Comparison of ENCODE assay signal across 24 cellular contexts in genomic region chr22:35923026-35923425, GRCh38.
DNase-seq lines count a peak whose midpoint lies in the region; ATAC-seq, FAIRE-seq and TF ChIP-seq lines count a peak whose summit lies in the region.
"Had no signal": no experiment of that assay in that cellular context is flagged by ENCODE, and none has a peak within 500 bp of the region (broad histone marks: within the 10 kb centered on the region; RNA-seq: fewer than 3 reads in every experiment).

No MANE protein-coding gene starts in this region.

- H3K27me3 ChIP-seq in GM23338 (ENCODE audit: insufficient read depth) (no peaks in the 10 kb centered on the region), HepG2 (ENCODE audit: control insufficient read depth in 1 of 2, insufficient read depth in 2 of 2, low read length in 2 of 2) (no peaks in the 10 kb centered on the region), small intestine (ENCODE audit: control insufficient read depth in 2 of 2, insufficient read depth in 2 of 2, low read length in 2 of 2) (no peaks in the 10 kb centered on the region), adrenal gland (no peaks in the 10 kb centered on the region)
- H3K27me3 ChIP-seq: brain microvascular endothelial cell, colonic mucosa, gastroesophageal sphincter had no signal

- POLR2A ChIA-PET in WTC11 (lab: Charles Lee) = no interaction called here
- POLR2A ChIA-PET in HepG2 (lab: Yijun Ruan, JAX) = interaction anchor here (1.1 to 1.3 kb wide), 2 partner anchors 142 to 275 kb away, joined by 3 to 7 read pairs; partner anchors contain the start of gene APOL6

- in situ Hi-C loops in HepG2 (cut with HindIII; ENCODE audit: extremely low pct_ligation_motif_present, low pct_unique_long_range_greater_than_20kb) = no loop called here

- H3K36me3 Mint-ChIP-seq in GM23338 (ENCODE audit: low read depth) (no peaks in the 10 kb centered on the region), WTC11 (no peaks in the 10 kb centered on the region)

- DNase-seq in GM23338 (ENCODE audit: low spot score) (no peak), WTC11 (ENCODE audit: low spot score) (no peak), HepG2 (ENCODE audit: low spot score) (no peak), small intestine (peak; percentile 66), adrenal gland (no peak)
- DNase-seq in activated naive CD4-positive, alpha-beta T cell (lab: John Stamatoyannopoulos, UW) = no peak
- DNase-seq: activated B cell treated with CpG ODN at 0.5 μM for 24 hours; activated CD4-positive, alpha-beta memory T cell treated with anti-CD3 and anti-CD28 coated beads, Interleukin-2, amount 10 ng/mL, durations not matched to agents 7 days and 5 days; activated effector memory CD4-positive, alpha-beta T cell treated with Interleukin-2 at 50 U/mL for 16 hours; C1 segment of cervical spinal cord; colonic mucosa; effector memory CD8-positive, alpha-beta T cell; hypothalamus; left ventricle myocardium superior; NCI-H1105 treated with DMSO at 0.1 percent for 48 hours; NCI-H2029 treated with DMSO at 0.1 percent for 48 hours; OCI-M1; SHP77 had no signal

- H3K27ac Mint-ChIP-seq in GM23338 (peak overlapping the region; percentile 76), WTC11 (peak overlapping the region; percentile 37; the same call in 1 of the 2 replicates)
- H3K27ac Mint-ChIP-seq: activated B cell treated with CpG ODN at 0.5 μM for 24 hours; activated CD4-positive, alpha-beta memory T cell treated with anti-CD3 and anti-CD28 coated beads, Interleukin-2, amount 10 ng/mL, durations not matched to agents 7 days and 5 days had no signal

- H3K9me3 ChIP-seq in HepG2 (ENCODE audit: low read length) (no peaks in the 10 kb centered on the region), small intestine (ENCODE audit: control insufficient read depth, low read depth) (no peaks in the 10 kb centered on the region), adrenal gland (replicated peaks in 1 of 3) (no peaks in the 10 kb centered on the region)
- H3K9me3 ChIP-seq: colonic mucosa, gastroesophageal sphincter, prostate gland had no signal

- H3K4me2 ChIP-seq in GM23338 (no peak overlapping the region), HepG2 (ENCODE audit: low read depth, low read length) (peak overlapping the region; percentile 48)

- H3K27me3 Mint-ChIP-seq in GM23338 (ENCODE audit: insufficient read depth, low read depth, poor library complexity) (no peaks in the 10 kb centered on the region), WTC11 (ENCODE audit: low read depth) (no peaks in the 10 kb centered on the region)

- no peak for TF ChIP-seq EP300 in HepG2 (IDR thresholded peaks at IDR 0.05; ENCODE audit: low read depth in 2 of 2, low read length in 2 of 2)
- no peak for TF ChIP-seq EP300 in HepG2 (CRISPR knock-in tag; IDR thresholded peaks at IDR 0.05; ENCODE audit: borderline replicate concordance)

- no TSS peak for BruUV-seq in HepG2 (replicated peaks; lab: Mats Ljungman, UMichigan)

- TF ChIP-seq POLR2A in HepG2 (IDR thresholded peaks at IDR 0.05; ENCODE audit: insufficient read depth in 1 of 2, low read depth in 2 of 2, low read length in 2 of 2) = no peak
- TF ChIP-seq POLR2A in adrenal gland (IDR thresholded peaks at IDR 0.05) = no peak

- H3K4me3 Mint-ChIP-seq in GM23338 = no peak overlapping the region
- H3K4me3 Mint-ChIP-seq in WTC11 = no peak overlapping the region
- H3K4me3 Mint-ChIP-seq: activated B cell treated with CpG ODN at 0.5 μM for 24 hours; activated CD4-positive, alpha-beta memory T cell treated with anti-CD3 and anti-CD28 coated beads, Interleukin-2, amount 10 ng/mL, durations not matched to agents 7 days and 5 days; effector memory CD8-positive, alpha-beta T cell; neural crest cell had no signal

- no peak overlapping the region for H3K9ac ChIP-seq in HepG2 (ENCODE audit: insufficient read depth, low read depth, low read length)

- CTCF ChIA-PET in WTC11 (lab: Charles Lee) (interaction anchor here (1.6 kb wide), 1 partner anchor 143 kb away, joined by 6 read pairs; no protein-coding TSS in a partner anchor), HepG2 (lab: Yijun Ruan, JAX; ENCODE audit: low intra/inter-chr PET ratio, low total read pairs) (interaction anchor here (2.0 kb wide), 1 partner anchor 291 kb away, joined by 6 read pairs; no protein-coding TSS in a partner anchor)

- peaks cover 3% of the 10 kb centered on the region for H3K4me1 ChIP-seq in GM23338 (ENCODE audit: insufficient read depth)
- H3K4me1 ChIP-seq in HepG2 (ENCODE audit: insufficient read depth, low read length) = peaks cover 33% of the 10 kb centered on the region
- peaks cover 0 to 7% of the 10 kb centered on the region in 2 donors for H3K4me1 ChIP-seq in small intestine (ENCODE audit: control insufficient read depth in 2 of 2, insufficient read depth in 1 of 2, low read depth in 1 of 2, low read length in 1 of 2)
- H3K4me1 ChIP-seq in adrenal gland (replicated peaks in 1 of 2) = peaks cover 6 to 19% of the 10 kb centered on the region in 2 donors
- H3K4me1 ChIP-seq: colonic mucosa had no signal

- peaks cover 10% of the 10 kb centered on the region; the same call in 2 of the 3 replicates for H3K4me1 Mint-ChIP-seq in GM23338
- peaks cover 21% of the 10 kb centered on the region for H3K4me1 Mint-ChIP-seq in WTC11
- H3K4me1 Mint-ChIP-seq: activated B cell treated with CpG ODN at 0.5 μM for 24 hours had no signal

- H2AFZ ChIP-seq in GM23338 (no peak overlapping the region), HepG2 (ENCODE audit: low read length) (no peak overlapping the region)

- H3K36me3 ChIP-seq in GM23338 (ENCODE audit: insufficient read depth) = no peaks in the 10 kb centered on the region
- peaks cover 0 to 4% of the 10 kb centered on the region in 2 experiments; a peak in 1 of 5 replicates for H3K36me3 ChIP-seq in HepG2 (replicated peaks in 1 of 2; ENCODE audit: control insufficient read depth in 1 of 2, insufficient read depth in 2 of 2, low read length in 2 of 2)
- H3K36me3 ChIP-seq in small intestine (ENCODE audit: control insufficient read depth in 2 of 2, insufficient read depth in 2 of 2, low read length in 2 of 2) = no peaks in the 10 kb centered on the region
- H3K36me3 ChIP-seq in adrenal gland (replicated peaks in 1 of 2) = no peaks in the 10 kb centered on the region
- H3K36me3 ChIP-seq: brain microvascular endothelial cell, colonic mucosa, gastroesophageal sphincter, prostate gland had no signal

- H3K79me2 ChIP-seq in GM23338 (replicated peaks; ENCODE audit: insufficient read depth) (peaks cover 78% of the 10 kb centered on the region), HepG2 (ENCODE audit: insufficient read depth, low read length) (peaks cover 11% of the 10 kb centered on the region)

- H3K9me3 Mint-ChIP-seq in GM23338 (no peaks in the 10 kb centered on the region), WTC11 (no peaks in the 10 kb centered on the region)
- H3K9me3 Mint-ChIP-seq: activated B cell treated with CpG ODN at 0.5 μM for 24 hours; activated CD4-positive, alpha-beta memory T cell treated with anti-CD3 and anti-CD28 coated beads, Interleukin-2, amount 10 ng/mL, durations not matched to agents 7 days and 5 days; effector memory CD8-positive, alpha-beta T cell; neural crest cell had no signal

- ATAC-seq in GM23338 = no peak
- no peak for ATAC-seq in WTC11
- ATAC-seq in HepG2 = peak; percentile 45
- no peak for ATAC-seq in HG03175 (IDR thresholded peaks at IDR 0.05; ENCODE audit: unreplicated experiment)
- ATAC-seq: effector memory CD8-positive, alpha-beta T cell; gastroesophageal sphincter; GM12878 had no signal

- H3K9me2 ChIP-seq in GM23338 (ENCODE audit: insufficient read depth) = no peaks in the 10 kb centered on the region

- TF ChIP-seq CTCF in GM23338 (conservative IDR thresholded peaks at IDR 0.05; ENCODE audit: low read depth in 2 of 2) (no peak), WTC11 (IDR thresholded peaks at IDR 0.05) (no peak), HepG2 (CRISPR knock-in tag; IDR thresholded peaks at IDR 0.05) (no peak), adrenal gland (IDR thresholded peaks at IDR 0.05) (no peak)

- H3K4me3 ChIP-seq in GM23338 (no peak overlapping the region), HepG2 (replicated peaks in 1 of 3; ENCODE audit: insufficient read depth in 1 of 3, low read depth in 2 of 3, low read length in 3 of 3) (no peak overlapping the region), small intestine (ENCODE audit: low read depth in 1 of 2, low read length in 2 of 2) (no peak overlapping the region), adrenal gland (no peak overlapping the region)
- H3K4me3 ChIP-seq: colonic mucosa, gastroesophageal sphincter, GM12878, prostate gland had no signal

- H4K20me1 ChIP-seq in GM23338 (replicated peaks; ENCODE audit: insufficient read depth) (peaks cover 4% of the 10 kb centered on the region; the same call in 1 of the 2 replicates), HepG2 (ENCODE audit: insufficient read depth, low read length) (no peaks in the 10 kb centered on the region)

- no peaks in the 10 kb centered on the region for H3F3A ChIP-seq in GM23338 (replicated peaks; ENCODE audit: low read depth)

- H3K27ac ChIP-seq in GM23338 (ENCODE audit: low read depth) (no peak overlapping the region), HepG2 (ENCODE audit: extremely low read length, insufficient read depth, low read length) (peak overlapping the region; percentile 40), small intestine (ENCODE audit: low read depth in 1 of 2, low read length in 1 of 2) (no peak overlapping the region), adrenal gland (no peak overlapping the region)
- H3K27ac ChIP-seq: prostate gland had no signal

- WGBS in HepG2 (ENCODE audit: low lambda C conversion rate) = 48% methylated on average over 2 of the region's 2 CpGs
- 79 to 89% (median 84%) methylated on average over 2 of the region's 2 CpGs for WGBS in small intestine, 3 donors
- 87 to 96% (median 90%) methylated on average over 2 of the region's 2 CpGs for WGBS in adrenal gland, 4 donors

- TF ChIP-seq RAD21 in HepG2 (CRISPR knock-in tag; IDR thresholded peaks at IDR 0.05) = no peak

- intact Hi-C loops in HepG2 (cut with micrococcal nuclease; ENCODE audit: unreplicated experiment) = loop anchor here (5.0 kb wide), 4 partner anchors 86 to 296 kb away; no protein-coding TSS in a partner anchor
- intact Hi-C loops in adrenal gland (cut with DNase I) = loop anchor here in 1 of 2 donors (2.0 kb wide), 1 partner anchor 296 kb away; no protein-coding TSS in a partner anchor

- FAIRE-seq in HepG2 (lab: Jason Lieb, UNC) (no peak), small intestine (lab: Jason Lieb, UNC) (no peak)
- FAIRE-seq: GM12878 had no signal

TF ChIP-seq in GM23338, 12 proteins besides CTCF, POLR2A, EP300 and RAD21 (continues in another document):
- TF ChIP-seq EZH2 (IDR thresholded peaks at IDR 0.05; ENCODE audit: low read depth, unreplicated experiment) = no peak
- no peak for TF ChIP-seq JUNB (IDR thresholded peaks at IDR 0.05; ENCODE audit: unreplicated experiment)
- no peak for TF ChIP-seq NANOG (IDR thresholded peaks at IDR 0.05; ENCODE audit: borderline replicate concordance)

TF ChIP-seq in WTC11, 78 proteins besides CTCF, POLR2A, EP300 and RAD21 (continues in another document):
- TF ChIP-seq TP53 (CRISPR knock-in tag; IDR thresholded peaks at IDR 0.05) = no peak

TF ChIP-seq in HepG2, 621 proteins besides CTCF, POLR2A, EP300 and RAD21 (continues in another document):
- TF ChIP-seq TCF7 (IDR thresholded peaks at IDR 0.05; ENCODE audit: low read depth) = 0 out of 2 replicates have a peak, but pooled peaks have one; percentile 10
- no peak for TF ChIP-seq ATAD3A (CRISPR knock-in tag; IDR thresholded peaks at IDR 0.05)
- no peak for TF ChIP-seq ZNF614 (CRISPR knock-in tag; IDR thresholded peaks at IDR 0.05; ENCODE audit: borderline replicate concordance)
- no peak for TF ChIP-seq KLF13 (CRISPR knock-in tag; IDR thresholded peaks at IDR 0.05)
